In the genomic region with DNA sequence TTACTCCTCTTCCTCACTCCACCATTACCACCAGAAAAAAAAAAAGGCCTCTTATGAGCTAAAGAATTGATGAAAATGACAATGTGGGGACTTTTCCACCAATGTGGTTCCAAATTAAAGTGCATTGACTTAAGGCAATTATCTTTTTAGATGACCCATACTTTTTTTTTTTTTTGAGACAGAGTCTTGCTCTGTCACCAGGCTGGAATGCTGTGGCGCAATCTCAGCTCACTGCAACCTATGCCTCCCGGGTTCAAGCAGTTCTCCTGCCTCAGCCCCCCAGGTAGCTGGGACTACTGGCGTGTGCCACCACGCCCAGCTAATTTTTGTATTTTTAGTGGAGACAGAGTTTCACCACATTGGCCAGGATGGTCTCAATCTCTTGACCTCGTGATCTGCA, we compare ENCODE assay signal across 9 cellular contexts. TPM values are rescaled to one million over a fixed set of nuclear protein-coding genes. Genes with fewer than 3 reads are reported as not detected.
DNase-seq lines count a peak whose midpoint lies in the region; ATAC-seq, FAIRE-seq and TF ChIP-seq lines count a peak whose summit lies in the region.
"Not testable (repeated sequence)": the region's sequence is repeated elsewhere in the genome, so short reads cannot be mapped to it uniquely, and the experiment has no call there.
"Had no signal": no experiment of that assay in that cellular context is flagged by ENCODE, and none has a peak within 500 bp of the region (broad histone marks: within the 10 kb centered on the region; RNA-seq: fewer than 3 reads in every experiment).

No MANE protein-coding gene starts in this region.

- H3K9me3 ChIP-seq in A549; GM23248 (ENCODE audit: low read depth); IMR-90 (ENCODE audit: control insufficient read depth, insufficient read depth, low read length); PC-9 (ENCODE audit: insufficient read depth, low read depth); H1 (ENCODE audit: insufficient read depth in 2 of 2, low read depth in 1 of 2, low read length in 1 of 2); mesodermal cell (ENCODE audit: control insufficient read depth, low read length): not testable (repeated sequence)

- H2AK9ac ChIP-seq in IMR-90 (replicated peaks; ENCODE audit: low read depth, low read length, poor library complexity), result not testable (repeated sequence)

- peak overlapping the region; percentile 64 for H3K4me2 ChIP-seq in A549
- peak overlapping the region; percentile 32 for H3K4me2 ChIP-seq in GM23248 (ENCODE audit: unreplicated experiment)
- not testable (repeated sequence) for H3K4me2 ChIP-seq in IMR-90 (ENCODE audit: low read depth, low read length); H1 (ENCODE audit: insufficient read depth in 1 of 2, low read depth in 2 of 2, low read length in 2 of 2)
- peak overlapping the region; percentile 28 for H3K4me2 ChIP-seq in PC-9

- not testable (repeated sequence) for H3K36me3 ChIP-seq in GM23248 (ENCODE audit: low read depth); IMR-90 (ENCODE audit: control insufficient read depth, insufficient read depth, low read length); PC-9 (ENCODE audit: low read depth); H1 (ENCODE audit: control insufficient read depth in 2 of 4, insufficient read depth in 4 of 4, low read length in 3 of 4); mesodermal cell (ENCODE audit: control insufficient read depth, insufficient read depth, low read length)

- not testable (repeated sequence) for H3K9ac ChIP-seq in GM23248; IMR-90 (ENCODE audit: low read depth, low read length); H1 (replicated peaks in 1 of 4; ENCODE audit: extremely low read depth in 1 of 4, low read depth in 3 of 4, low read length in 3 of 4)

- peak overlapping the region; percentile 79 for H3K4ac ChIP-seq in IMR-90 (ENCODE audit: low read depth, low read length)
- H3K4ac ChIP-seq in H1 (replicated peaks; ENCODE audit: insufficient read length, low read depth, low read length), result not testable (repeated sequence)

- H3K4me1 ChIP-seq in A549 (peaks cover 18% of the 10 kb centered on the region), GM23248 (ENCODE audit: insufficient read depth) (peaks cover 21% of the 10 kb centered on the region), mesodermal cell (ENCODE audit: control insufficient read depth, insufficient read depth, low read length, poor library complexity, severe bottlenecking) (peaks cover 13% of the 10 kb centered on the region)
- H3K4me1 ChIP-seq in IMR-90 (ENCODE audit: control insufficient read depth, insufficient read depth, low read length); PC-9 (replicated peaks; ENCODE audit: insufficient read depth); H1 (replicated peaks in 1 of 4; ENCODE audit: control insufficient read depth in 3 of 4, insufficient read depth in 4 of 4, low read length in 3 of 4): not testable (repeated sequence)

- H3K56ac ChIP-seq in IMR-90 (ENCODE audit: extremely low read depth, insufficient read depth, low read length); H1 (replicated peaks; ENCODE audit: insufficient read length, low read depth, low read length): not testable (repeated sequence)

- not testable (repeated sequence) for H3K79me2 ChIP-seq in GM23248 (ENCODE audit: insufficient read depth); PC-9 (ENCODE audit: low read depth); H1 (ENCODE audit: control insufficient read depth in 1 of 2, insufficient read depth in 2 of 2, low read length in 2 of 2)

- intact Hi-C loops in IMR-90 (cut with micrococcal nuclease); PC-9 (cut with micrococcal nuclease; ENCODE audit: unreplicated experiment): not testable (repeated sequence)

- BruUV-seq in IMR-90 (replicated peaks; lab: Mats Ljungman, UMichigan); PC-9 (replicated peaks; lab: Mats Ljungman, UMichigan): not testable (repeated sequence)

- not testable (repeated sequence) for H2BK12ac ChIP-seq in H1 (ENCODE audit: low read depth, low read length)

- H3K79me1 ChIP-seq in IMR-90 (ENCODE audit: low read depth in 1 of 2, low read length in 2 of 2); H1 (ENCODE audit: low read depth, low read length): not testable (repeated sequence)

- H2BK5ac ChIP-seq in IMR-90 (ENCODE audit: low read depth, low read length, poor library complexity, severe bottlenecking), result peak overlapping the region; percentile 39
- not testable (repeated sequence) for H2BK5ac ChIP-seq in H1 (ENCODE audit: low read depth, low read length)

- not testable (repeated sequence) for H4K20me1 ChIP-seq in GM23248 (ENCODE audit: insufficient read depth); IMR-90 (ENCODE audit: insufficient read depth, low read length); PC-9 (ENCODE audit: insufficient read depth); H1 (replicated peaks in 1 of 2; ENCODE audit: control insufficient read depth in 1 of 2, insufficient read depth in 2 of 2, low read length in 2 of 2)

- CTCF ChIA-PET in A549 (lab: Yijun Ruan, JAX), result interaction anchor here (0.7 to 2.0 kb wide), 5 partner anchors 10 to 536 kb away, joined by 3 to 5 read pairs (median 3); no protein-coding TSS in a partner anchor
- CTCF ChIA-PET in IMR-90 (lab: Yijun Ruan, JAX), result interaction anchor here (0.6 to 1.0 kb wide), 3 partner anchors 38 to 184 kb away, joined by 4 to 5 read pairs (median 4); no protein-coding TSS in a partner anchor
- CTCF ChIA-PET in PC-9 (lab: Charles Lee), result interaction anchor here (0.7 kb wide), 1 partner anchor 1075 kb away, joined by 7 read pairs; no protein-coding TSS in a partner anchor
- CTCF ChIA-PET in H1 (lab: Charles Lee; ENCODE audit: partially characterized antibody), result interaction anchor here (0.6 to 0.7 kb wide), 2 partner anchors 610 to 722 kb away, joined by 3 read pairs; no protein-coding TSS in a partner anchor

- not testable (repeated sequence) for H2BK15ac ChIP-seq in IMR-90 (ENCODE audit: low read depth, low read length); H1 (ENCODE audit: low read length)

- TF ChIP-seq POLR2A in A549 (IDR thresholded peaks at IDR 0.05; ENCODE audit: low read length); IMR-90 (IDR thresholded peaks at IDR 0.05; ENCODE audit: low read depth, low read length); H1 (IDR thresholded peaks at IDR 0.05; ENCODE audit: control extremely low read depth in 1 of 2, low read depth in 2 of 2, low read length in 2 of 2): not testable (repeated sequence)

- peak overlapping the region; percentile 32 for H2AFZ ChIP-seq in GM23248
- not testable (repeated sequence) for H2AFZ ChIP-seq in IMR-90 (replicated peaks; ENCODE audit: low read length, poor library complexity); PC-9; H1 (ENCODE audit: low read length)

- not testable (repeated sequence) for H4K5ac ChIP-seq in IMR-90 (ENCODE audit: low read depth, low read length); H1 (ENCODE audit: insufficient read length, low read depth, low read length)

- peak in 1 of 2 experiments; percentile 21 for DNase-seq in A549 (ENCODE audit: low read depth in 1 of 2, low spot score in 1 of 2)
- peak; percentile 64 for DNase-seq in GM23248
- peak; percentile 42 for DNase-seq in IMR-90
- DNase-seq in PC-9, result peak; percentile 35 to 51
- DNase-seq in amniotic epithelial cell (ENCODE audit: low read depth), result peak; percentile 50
- not testable (repeated sequence) for DNase-seq in H1 (ENCODE audit: low read depth in 1 of 2, low spot score in 2 of 2)
- DNase-seq in fibroblast of villous mesenchyme (ENCODE audit: low read depth), result peak; percentile 70

- not testable (repeated sequence) for FAIRE-seq in A549 (lab: Jason Lieb, UNC); H1 (lab: Jason Lieb, UNC)

- POLR2A ChIA-PET in A549 (lab: Yijun Ruan, JAX), result interaction anchor here (0.9 kb wide), 1 partner anchor 15 kb away, joined by 4 read pairs; no protein-coding TSS in a partner anchor
- POLR2A ChIA-PET in IMR-90 (lab: Charles Lee; ENCODE audit: unreplicated experiment); PC-9 (lab: Charles Lee; ENCODE audit: unreplicated experiment); H1 (lab: Charles Lee; ENCODE audit: partially characterized antibody): not testable (repeated sequence)

- WGBS in A549 (ENCODE audit: missing lambda C conversion rate), result 40% methylated on average over 5 of the region's 5 CpGs
- 26 to 28% methylated on average over 5 of the region's 5 CpGs for WGBS in GM23248 (ENCODE audit: low coverage in 1 of 2, low lambda C conversion rate in 2 of 2, missing lambda C conversion rate in 2 of 2), 2 experiments
- 100% methylated on average over 2 of the region's 5 CpGs; no CpG with 5 or more reads in 1 of the 2 experiments for WGBS in IMR-90 (ENCODE audit: extremely low coverage in 2 of 2, insufficient read length in 1 of 2), 2 experiments
- 92% methylated on average over 5 of the region's 5 CpGs; no CpG with 5 or more reads in 1 of the 2 experiments for WGBS in H1 (ENCODE audit: extremely low coverage in 1 of 2, insufficient coverage in 1 of 2, insufficient read length in 1 of 2, insufficient replicate concordance in 2 of 2, low coverage in 1 of 2, low lambda C conversion rate in 2 of 2, missing lambda C conversion rate in 1 of 2), 2 experiments
- WGBS in mesodermal cell (ENCODE audit: insufficient coverage in 2 of 2), 2 experiments, result 100% methylated on average over 2 to 5 of the region's 5 CpGs

- H2BK120ac ChIP-seq in IMR-90 (ENCODE audit: low read depth, low read length), result peak overlapping the region; percentile 86; the same call in 1 of the 2 replicates
- H2BK120ac ChIP-seq in H1 (replicated peaks; ENCODE audit: low read depth, low read length), result not testable (repeated sequence)

- H3K23me2 ChIP-seq in H1 (ENCODE audit: low read depth, low read length), result not testable (repeated sequence)

- not testable (repeated sequence) for H2AK5ac ChIP-seq in IMR-90 (ENCODE audit: low read depth, low read length); H1 (ENCODE audit: low read depth, low read length)

- not testable (repeated sequence) for TF ChIP-seq CTCF in A549 (IDR thresholded peaks at IDR 0.05); IMR-90 (conservative IDR thresholded peaks at IDR 0.05; ENCODE audit: low read depth, low read length); PC-9 (conservative IDR thresholded peaks at IDR 0.05); H1 (IDR thresholded peaks at IDR 0.05; ENCODE audit: control extremely low read depth in 1 of 3, insufficient read depth in 1 of 3, low read depth in 1 of 3, low read length in 3 of 3); fibroblast of villous mesenchyme (IDR thresholded peaks at IDR 0.05; ENCODE audit: insufficient read depth, low read depth, low read length)

- H3K9me2 ChIP-seq in GM23248 (ENCODE audit: insufficient read depth); PC-9 (ENCODE audit: insufficient read depth): not testable (repeated sequence)

- dilution Hi-C loops in IMR-90 (cut with HindIII; ENCODE audit: low sequenced_read_pairs, unreplicated experiment), result not testable (repeated sequence)

- not testable (repeated sequence) for H3K18ac ChIP-seq in IMR-90 (ENCODE audit: low read depth, low read length); H1 (ENCODE audit: extremely low read depth, low read length)

- H3K27ac ChIP-seq in A549 (peak overlapping the region; percentile 43 to 75), GM23248 (peak overlapping the region; percentile 53), mesodermal cell (ENCODE audit: low read depth, low read length, severe bottlenecking) (peak overlapping the region; percentile 77)
- H3K27ac ChIP-seq in IMR-90 (ENCODE audit: insufficient read depth, low read length); PC-9; H1 (ENCODE audit: low read depth, low read length): not testable (repeated sequence)

- H3K27me3 ChIP-seq in GM23248 (replicated peaks; ENCODE audit: insufficient read depth); IMR-90 (ENCODE audit: control insufficient read depth, insufficient read depth, low read length); PC-9 (ENCODE audit: insufficient read depth, low read depth); H1 (replicated peaks in 1 of 4; ENCODE audit: control insufficient read depth in 3 of 4, extremely low read depth in 1 of 4, insufficient read depth in 3 of 4, low read length in 3 of 4): not testable (repeated sequence)

- not testable (repeated sequence) for H3K23ac ChIP-seq in IMR-90 (ENCODE audit: low read depth, low read length); H1 (ENCODE audit: insufficient read length)

- in situ Hi-C loops in GM23248 (cut with MboI); IMR-90 (cut with MboI; ENCODE audit: low sequenced_read_pairs): not testable (repeated sequence)

- ATAC-seq in A549 (peak in 1 of 2 experiments; percentile 40; a peak in 2 of 6 replicates), IMR-90 (ENCODE audit: low read depth) (peak; percentile 32; the same call in 1 of the 2 replicates)

- H4K91ac ChIP-seq in IMR-90 (ENCODE audit: insufficient read depth, low read depth, low read length), result peak overlapping the region; percentile 71
- not testable (repeated sequence) for H4K91ac ChIP-seq in H1 (replicated peaks; ENCODE audit: insufficient read length, low read length)

- peak overlapping the region; percentile 90; the same call in 1 of the 2 replicates for H2BK20ac ChIP-seq in IMR-90 (ENCODE audit: low read depth, low read length)
- not testable (repeated sequence) for H2BK20ac ChIP-seq in H1 (ENCODE audit: low read length)

- peak overlapping the region; percentile 79; the same call in 1 of the 2 replicates for H3K14ac ChIP-seq in IMR-90 (replicated peaks; ENCODE audit: low read depth, low read length)
- H3K14ac ChIP-seq in H1 (ENCODE audit: insufficient read length), result not testable (repeated sequence)

- not testable (repeated sequence) for TF ChIP-seq RAD21 in A549 (conservative IDR thresholded peaks at IDR 0.05 in 1 of 2, IDR thresholded peaks at IDR 0.05 in 1 of 2); IMR-90 (IDR thresholded peaks at IDR 0.05; ENCODE audit: low read length); H1 (IDR thresholded peaks at IDR 0.05 in 1 of 2, conservative IDR thresholded peaks at IDR 0.05 in 1 of 2; ENCODE audit: low read depth in 2 of 2, low read length in 2 of 2)

- H3K9me1 ChIP-seq in IMR-90 (ENCODE audit: insufficient read depth, low read length), result not testable (repeated sequence)

- peak overlapping the region in 1 of 2 experiments; percentile 42; a peak in 1 of 4 replicates for H4K8ac ChIP-seq in IMR-90 (ENCODE audit: low read depth in 2 of 2, low read length in 2 of 2)
- not testable (repeated sequence) for H4K8ac ChIP-seq in H1 (ENCODE audit: extremely low read depth, insufficient read depth, low read length)

- not testable (repeated sequence) for H3F3A ChIP-seq in GM23248 (ENCODE audit: insufficient read depth); PC-9 (ENCODE audit: insufficient read depth, low read depth)

- not testable (repeated sequence) for H3K4me3 ChIP-seq in A549; GM23248; IMR-90 (ENCODE audit: insufficient read depth, low read depth, low read length); PC-9; H1 (ENCODE audit: extremely low read depth in 1 of 4, insufficient read depth in 2 of 4, low read depth in 3 of 4, low read length in 4 of 4); fibroblast of villous mesenchyme (ENCODE audit: low read depth, low read length); mesodermal cell (ENCODE audit: extremely low read depth, insufficient read depth, low read length, poor library complexity, severe bottlenecking)

- TF ChIP-seq EP300 in A549 (IDR thresholded peaks at IDR 0.05); H1 (IDR thresholded peaks at IDR 0.05; ENCODE audit: borderline replicate concordance in 1 of 2, low read depth in 2 of 2, low read length in 2 of 2): not testable (repeated sequence)

RNA-seq across cellular contexts. Expression of gene HECW2, which starts 14.5 kb away (rescaled TPM):
- polyA plus RNA-seq in A549 (2011; rRNA removed) (2.6 and 3.9 TPM in 2 replicates), A549 (2017; fragmentation: RNase III; extraction: RNeasy Plus Mini Kit Qiagen cat#74134 plus additional on column Dnase treatment) (1.9 to 2.4 TPM (median 2.0 TPM) in 3 replicates), GM23248 (2016; fragmentation: Nextera tagmentation; extraction: Ambion mirVana) (2.4 and 2.6 TPM in 2 replicates), IMR-90 (2012; rRNA removed) (1.5 TPM in 2 replicates), H1 (2011; rRNA removed) (1.2 TPM in 2 replicates)
- polyA plus RNA-seq in A549 (2012; cell fraction: cytosol; rRNA removed), result 0.50 and 1.0 TPM in 2 replicates
- polyA plus RNA-seq in A549 (2012; cell fraction: nucleus; rRNA removed), result 1.3 and 1.6 TPM in 2 replicates
- polyA minus RNA-seq in A549 (2011; rRNA and poly(A)+ RNA removed), result 15.7 and 16.0 TPM in 2 replicates
- total RNA-seq in GM23248 (2014; rRNA removed; shearing (Covaris generic)), result 6.5 and 10.0 TPM in 2 replicates
- total RNA-seq in IMR-90 (2012; rRNA removed) (4.7 and 6.9 TPM in 2 replicates), PC-9 (2021) (0.44 and 0.63 TPM in 2 replicates), fibroblast of villous mesenchyme (13.9 and 21.2 TPM in 2 replicates)
- polyA plus RNA-seq in IMR-90 (2012; cell fraction: cytosol; rRNA removed), result 0.29 and 0.46 TPM in 2 replicates
- polyA plus RNA-seq in IMR-90 (2012; cell fraction: nucleus; rRNA removed; ENCODE audit: low replicate concordance), result 1.7 and 3.4 TPM in 2 replicates
- total RNA-seq in H1 (2021; fragmentation: NEBNext Ultra II Directional; extraction: Animal tissue kit (Norgen Biotek cat#: 25700)), result 3.6 and 5.1 TPM in 2 replicates
- 0.92 TPM for polyA plus RNA-seq in H1 (2011; cell fraction: cytosol; rRNA removed)
- polyA plus RNA-seq in H1 (2011; cell fraction: nucleus; rRNA removed), result 2.5 TPM
- polyA plus RNA-seq in H1 (2012, experiment 1 of 2), result 1.4 to 2.0 TPM (median 1.7 TPM) in 4 replicates
- 0.26 TPM for polyA plus RNA-seq in H1 (2012, experiment 2 of 2)
- polyA plus RNA-seq in H1 (2013, experiment 1 of 2), result 1.4 TPM
- 1.5 TPM for polyA plus RNA-seq in H1 (2013, experiment 2 of 2)
- polyA minus RNA-seq in H1 (2011; rRNA and poly(A)+ RNA removed), result 9.4 and 10.9 TPM in 2 replicates
- 1.8 TPM for polyA minus RNA-seq in H1 (2011; cell fraction: cytosol; rRNA and poly(A)+ RNA removed)
- 22.2 TPM for polyA minus RNA-seq in H1 (2011; cell fraction: nucleus; rRNA and poly(A)+ RNA removed)
- 12.7 TPM for polyA plus RNA-seq in mesodermal cell (2013, experiment 1 of 2)
- polyA plus RNA-seq in mesodermal cell (2013, experiment 2 of 2), result 11.0 TPM

RNA-seq across cellular contexts. Expression of gene CCDC150, which starts 31.6 kb away (rescaled TPM):
- polyA plus RNA-seq in A549 (2011; rRNA removed) (13.2 and 17.7 TPM in 2 replicates), A549 (2017; fragmentation: RNase III; extraction: RNeasy Plus Mini Kit Qiagen cat#74134 plus additional on column Dnase treatment) (9.9 to 14.2 TPM (median 13.2 TPM) in 3 replicates), GM23248 (2016; fragmentation: Nextera tagmentation; extraction: Ambion mirVana) (2.1 and 2.5 TPM in 2 replicates), IMR-90 (2012; rRNA removed) (3.3 and 4.3 TPM in 2 replicates), H1 (2011; rRNA removed) (6.1 and 8.3 TPM in 2 replicates)
- 3.0 and 3.1 TPM in 2 replicates for polyA plus RNA-seq in A549 (2012; cell fraction: cytosol; rRNA removed)
- 9.1 and 12.3 TPM in 2 replicates for polyA plus RNA-seq in A549 (2012; cell fraction: nucleus; rRNA removed)
- polyA minus RNA-seq in A549 (2011; rRNA and poly(A)+ RNA removed), result 10.7 and 10.8 TPM in 2 replicates
- 0.65 and 1.1 TPM in 2 replicates for total RNA-seq in GM23248 (2014; rRNA removed; shearing (Covaris generic))
- total RNA-seq in IMR-90 (2012; rRNA removed) (3.8 and 6.9 TPM in 2 replicates), PC-9 (2021) (9.8 and 17.8 TPM in 2 replicates), fibroblast of villous mesenchyme (8.7 and 13.0 TPM in 2 replicates)
- polyA plus RNA-seq in IMR-90 (2012; cell fraction: cytosol; rRNA removed), result 0.08 and 0.16 TPM in 2 replicates
- polyA plus RNA-seq in IMR-90 (2012; cell fraction: nucleus; rRNA removed; ENCODE audit: low replicate concordance), result 1.6 and 13.3 TPM in 2 replicates
- total RNA-seq in H1 (2021; fragmentation: NEBNext Ultra II Directional; extraction: Animal tissue kit (Norgen Biotek cat#: 25700)), result 31.9 and 42.2 TPM in 2 replicates
- polyA plus RNA-seq in H1 (2011; cell fraction: cytosol; rRNA removed), result 15.1 TPM
- 26.5 TPM for polyA plus RNA-seq in H1 (2011; cell fraction: nucleus; rRNA removed)
- 21.8 to 51.1 TPM (median 33.4 TPM) in 4 replicates for polyA plus RNA-seq in H1 (2012, experiment 1 of 2)
- polyA plus RNA-seq in H1 (2012, experiment 2 of 2), result 1.7 TPM
- 44.2 TPM for polyA plus RNA-seq in H1 (2013, experiment 1 of 2)
- polyA plus RNA-seq in H1 (2013, experiment 2 of 2), result 35.5 TPM
- polyA minus RNA-seq in H1 (2011; rRNA and poly(A)+ RNA removed), result 25.3 and 41.2 TPM in 2 replicates
- polyA minus RNA-seq in H1 (2011; cell fraction: cytosol; rRNA and poly(A)+ RNA removed), result 19.7 TPM
- 151 TPM for polyA minus RNA-seq in H1 (2011; cell fraction: nucleus; rRNA and poly(A)+ RNA removed)
- polyA plus RNA-seq in mesodermal cell (2013, experiment 1 of 2), result 14.9 TPM
- polyA plus RNA-seq in mesodermal cell (2013, experiment 2 of 2), result 17.1 TPM
- polyA plus RNA-seq: CD4-positive, alpha-beta memory T cell had no signal
